8 cellular contexts compared by ENCODE assay signal in the genomic region with DNA sequence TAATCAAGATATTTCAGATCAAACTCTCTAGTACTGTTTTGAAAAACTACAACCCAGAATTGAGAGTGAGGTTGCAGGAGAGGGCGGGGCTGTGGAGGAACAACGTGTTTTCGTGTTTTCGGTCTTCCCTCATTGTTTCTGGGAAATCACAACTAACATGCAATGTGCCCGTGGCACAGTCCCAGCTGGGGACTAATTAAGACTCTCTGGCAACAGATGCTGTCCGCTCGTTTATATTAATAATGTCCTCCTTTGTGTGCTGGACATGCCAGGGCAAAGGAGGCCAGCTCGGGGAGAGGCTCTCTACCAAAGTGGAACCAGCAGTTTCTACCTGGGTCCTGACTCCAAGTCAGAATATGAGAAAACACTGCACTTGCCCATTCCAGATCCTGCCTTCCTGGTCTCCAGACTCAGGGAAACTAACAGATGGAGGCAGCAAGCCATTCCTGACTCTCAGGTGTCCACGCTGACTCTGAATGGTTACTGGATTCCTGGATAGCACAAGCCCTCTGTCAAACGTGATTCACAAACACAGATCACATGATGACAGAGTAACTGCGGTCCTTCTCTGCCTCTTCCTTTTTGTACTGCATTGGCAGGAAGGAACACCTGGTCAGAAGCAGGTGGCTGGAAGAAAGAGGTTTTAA.
DNase-seq lines count a peak whose midpoint lies in the region; ATAC-seq, FAIRE-seq and TF ChIP-seq lines count a peak whose summit lies in the region.

No MANE protein-coding gene starts in this region.

- no peaks in the 10 kb centered on the region for H3K9me3 ChIP-seq in right lobe of liver

- POLR2A ChIA-PET in GM10248 (lab: Yijun Ruan, JAX): no interaction called here

- peak; percentile 28 for DNase-seq in GM10248 (ENCODE audit: extremely low spot score)
- DNase-seq in NCI-H2196 (lab: John Stamatoyannopoulos, UW; ENCODE audit: unreplicated experiment): peak; percentile 43
- peak; percentile 55 for DNase-seq in activated T-helper 9 cell treated with anti-CD3 and anti-CD28 coated beads, Interleukin-2, amount 50 U/mL, for 16 hours (ENCODE audit: low read depth)
- DNase-seq in right lobe of liver: no peak
- peak; percentile 71 for DNase-seq in stimulated activated naive CD8-positive, alpha-beta T cell treated with anti-CD3 and anti-CD28 coated beads, Interleukin-15, Interleukin-2, amounts not matched to agents 100 U/mL and 50 U/mL, for 24 hours
- DNase-seq in mesothelial cell of epicardium (ENCODE audit: low spot score in 2 of 2, unreplicated experiment in 2 of 2): no peak
- DNase-seq in HTR-8/SVneo (ENCODE audit: insufficient read length, low spot score): no peak

- peaks cover 5% of the 10 kb centered on the region for H3K4me1 Mint-ChIP-seq in mesothelial cell of epicardium

- TF ChIP-seq POLR2A in right lobe of liver (IDR thresholded peaks at IDR 0.05): no peak

- H3K4me1 ChIP-seq in right lobe of liver: no peaks in the 10 kb centered on the region

- H3K27ac ChIP-seq in right lobe of liver: peak overlapping the region in 1 of 3 donors; percentile 12

- TF ChIP-seq CTCF in GM10248 (IDR thresholded peaks at IDR 0.05; ENCODE audit: control extremely low read depth, extremely low read depth, low read depth, missing control alignments): no peak
- TF ChIP-seq CTCF in right lobe of liver (IDR thresholded peaks at IDR 0.05): no peak
- no peak for TF ChIP-seq CTCF in mesothelial cell of epicardium (IDR thresholded peaks at IDR 0.05; ENCODE audit: unreplicated experiment)

- H3K9me3 Mint-ChIP-seq in mesothelial cell of epicardium: peaks cover 15% of the 10 kb centered on the region

- no peaks in the 10 kb centered on the region for H3K27me3 Mint-ChIP-seq in mesothelial cell of epicardium (ENCODE audit: low read depth)

- no peak overlapping the region for H3K4me3 ChIP-seq in right lobe of liver

- H3K27me3 ChIP-seq in right lobe of liver: no peaks in the 10 kb centered on the region

- ATAC-seq in right lobe of liver (peak; percentile 37 to 54 (median 46)), GM21360 (IDR thresholded peaks at IDR 0.05; ENCODE audit: unreplicated experiment) (no peak)
- ATAC-seq in stimulated activated naive CD8-positive, alpha-beta T cell treated with anti-CD3 and anti-CD28 coated beads, Interleukin-15, Interleukin-2, amounts not matched to agents 100 U/mL and 50 U/mL, for 24 hours: peak; percentile 38

- CTCF ChIA-PET in GM10248 (lab: Yijun Ruan, JAX): interaction anchor here (1.4 kb wide), 1 partner anchor 33 kb away, joined by 4 read pairs; no protein-coding TSS in a partner anchor

- H3K36me3 Mint-ChIP-seq in mesothelial cell of epicardium: no peaks in the 10 kb centered on the region

- 49% methylated on average over 8 of the region's 11 CpGs for WGBS in right lobe of liver (ENCODE audit: insufficient coverage, low coverage, low lambda C conversion rate, missing lambda C conversion rate)

- no peak overlapping the region for H3K4me3 Mint-ChIP-seq in mesothelial cell of epicardium

- FAIRE-seq in HTR-8/SVneo (lab: Jason Lieb, UNC): no peak

- no peaks in the 10 kb centered on the region for H3K36me3 ChIP-seq in right lobe of liver

- intact Hi-C loops in right lobe of liver (cut with DNase I): no loop called here

- no peak overlapping the region for H3K27ac Mint-ChIP-seq in mesothelial cell of epicardium

Comparison
In these comparisons a context has a peak if more than half of its experiments do, and no peak if none do; other contexts are left out.
1. DNase-seq: peak in GM10248 (single experiment), NCI-H2196 (single experiment), activated T-helper 9 cell treated with anti-CD3 and anti-CD28 coated beads, Interleukin-2, amount 50 U/mL, for 16 hours (single experiment) and stimulated activated naive CD8-positive, alpha-beta T cell treated with anti-CD3 and anti-CD28 coated beads, Interleukin-15, Interleukin-2, amounts not matched to agents 100 U/mL and 50 U/mL, for 24 hours (single experiment); none in right lobe of liver (0 of 3), mesothelial cell of epicardium (0 of 2) and HTR-8/SVneo (single experiment).